ENCODE assay signal across 1 cellular context in the genomic region with DNA sequence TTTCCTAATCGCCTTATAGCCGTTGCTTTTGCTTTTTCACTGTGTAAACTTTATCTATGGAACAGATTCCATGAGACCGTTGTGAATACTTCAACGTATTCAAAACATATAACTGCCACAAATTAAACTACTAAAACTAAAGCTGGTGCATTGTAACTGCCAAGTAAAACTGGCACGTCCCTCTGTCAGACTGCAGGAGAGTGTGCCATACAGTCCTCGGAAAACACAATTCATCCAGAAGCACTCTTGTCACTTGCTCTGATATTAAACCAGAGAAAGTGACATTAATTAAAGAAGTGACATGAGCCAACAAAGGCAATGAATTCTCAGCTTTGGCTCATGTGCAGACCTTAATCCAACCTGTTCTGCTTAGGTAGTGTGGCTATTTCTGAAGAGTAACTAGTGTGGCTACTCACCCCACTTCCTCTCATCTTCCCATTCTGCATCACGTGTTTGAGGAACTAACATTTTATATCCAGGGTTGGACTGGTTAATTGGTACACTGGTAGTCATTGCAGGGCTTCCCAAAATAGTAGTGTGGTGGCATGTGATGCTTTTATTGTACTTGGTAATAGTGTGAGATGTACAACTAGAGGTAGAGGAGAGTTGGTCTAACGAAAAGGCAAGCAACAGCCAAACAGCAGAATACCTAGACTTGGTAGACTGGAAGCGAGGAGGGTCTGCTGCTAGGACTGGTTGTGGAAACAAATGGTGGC.
TF ChIP-seq lines count a peak whose summit lies in the region.

No MANE protein-coding gene starts in this region.

TF ChIP-seq in K562, 482 proteins besides CTCF, POLR2A, EP300 and RAD21:
- TF ChIP-seq ZNF586 (CRISPR knock-in tag; conservative IDR thresholded peaks at IDR 0.05) (no peak), SRSF3 (IDR thresholded peaks at IDR 0.05; ENCODE audit: insufficient read depth, low read length) (no peak), CREBBP (IDR thresholded peaks at IDR 0.05; ENCODE audit: low read depth, low read length) (no peak), MAFK (IDR thresholded peaks at IDR 0.05; ENCODE audit: low read length) (no peak), MTA1 (IDR thresholded peaks at IDR 0.05; ENCODE audit: borderline replicate concordance) (no peak), EGR1 (conservative IDR thresholded peaks at IDR 0.05) (no peak), MAFG (tag; conservative IDR thresholded peaks at IDR 0.05) (no peak), ZNF347 (CRISPR knock-in tag; IDR thresholded peaks at IDR 0.05; ENCODE audit: low read depth) (no peak), ARHGAP35 (IDR thresholded peaks at IDR 0.05; ENCODE audit: partially characterized antibody) (no peak), MBD2 (IDR thresholded peaks at IDR 0.05; ENCODE audit: borderline replicate concordance, low read depth) (no peak), CHCHD3 (CRISPR knock-in tag; IDR thresholded peaks at IDR 0.05) (no peak), BACH1 (tag; IDR thresholded peaks at IDR 0.05) (no peak)
- TF ChIP-seq, protein P1, sequence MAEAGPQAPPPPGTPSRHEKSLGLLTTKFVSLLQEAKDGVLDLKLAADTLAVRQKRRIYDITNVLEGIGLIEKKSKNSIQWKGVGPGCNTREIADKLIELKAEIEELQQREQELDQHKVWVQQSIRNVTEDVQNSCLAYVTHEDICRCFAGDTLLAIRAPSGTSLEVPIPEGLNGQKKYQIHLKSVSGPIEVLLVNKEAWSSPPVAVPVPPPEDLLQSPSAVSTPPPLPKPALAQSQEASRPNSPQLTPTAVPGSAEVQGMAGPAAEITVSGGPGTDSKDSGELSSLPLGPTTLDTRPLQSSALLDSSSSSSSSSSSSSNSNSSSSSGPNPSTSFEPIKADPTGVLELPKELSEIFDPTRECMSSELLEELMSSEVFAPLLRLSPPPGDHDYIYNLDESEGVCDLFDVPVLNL (CRISPR knock-in tag; IDR thresholded peaks at IDR 0.05; ENCODE audit: low read depth) = no peak
- TF ChIP-seq, protein P2, sequence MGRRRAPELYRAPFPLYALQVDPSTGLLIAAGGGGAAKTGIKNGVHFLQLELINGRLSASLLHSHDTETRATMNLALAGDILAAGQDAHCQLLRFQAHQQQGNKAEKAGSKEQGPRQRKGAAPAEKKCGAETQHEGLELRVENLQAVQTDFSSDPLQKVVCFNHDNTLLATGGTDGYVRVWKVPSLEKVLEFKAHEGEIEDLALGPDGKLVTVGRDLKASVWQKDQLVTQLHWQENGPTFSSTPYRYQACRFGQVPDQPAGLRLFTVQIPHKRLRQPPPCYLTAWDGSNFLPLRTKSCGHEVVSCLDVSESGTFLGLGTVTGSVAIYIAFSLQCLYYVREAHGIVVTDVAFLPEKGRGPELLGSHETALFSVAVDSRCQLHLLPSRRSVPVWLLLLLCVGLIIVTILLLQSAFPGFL (CRISPR knock-in tag; IDR thresholded peaks at IDR 0.05) = no peak
- TF ChIP-seq, protein P3, sequence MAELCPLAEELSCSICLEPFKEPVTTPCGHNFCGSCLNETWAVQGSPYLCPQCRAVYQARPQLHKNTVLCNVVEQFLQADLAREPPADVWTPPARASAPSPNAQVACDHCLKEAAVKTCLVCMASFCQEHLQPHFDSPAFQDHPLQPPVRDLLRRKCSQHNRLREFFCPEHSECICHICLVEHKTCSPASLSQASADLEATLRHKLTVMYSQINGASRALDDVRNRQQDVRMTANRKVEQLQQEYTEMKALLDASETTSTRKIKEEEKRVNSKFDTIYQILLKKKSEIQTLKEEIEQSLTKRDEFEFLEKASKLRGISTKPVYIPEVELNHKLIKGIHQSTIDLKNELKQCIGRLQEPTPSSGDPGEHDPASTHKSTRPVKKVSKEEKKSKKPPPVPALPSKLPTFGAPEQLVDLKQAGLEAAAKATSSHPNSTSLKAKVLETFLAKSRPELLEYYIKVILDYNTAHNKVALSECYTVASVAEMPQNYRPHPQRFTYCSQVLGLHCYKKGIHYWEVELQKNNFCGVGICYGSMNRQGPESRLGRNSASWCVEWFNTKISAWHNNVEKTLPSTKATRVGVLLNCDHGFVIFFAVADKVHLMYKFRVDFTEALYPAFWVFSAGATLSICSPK (IDR thresholded peaks at IDR 0.05; ENCODE audit: borderline replicate concordance) = no peak
- TF ChIP-seq, protein P4, sequence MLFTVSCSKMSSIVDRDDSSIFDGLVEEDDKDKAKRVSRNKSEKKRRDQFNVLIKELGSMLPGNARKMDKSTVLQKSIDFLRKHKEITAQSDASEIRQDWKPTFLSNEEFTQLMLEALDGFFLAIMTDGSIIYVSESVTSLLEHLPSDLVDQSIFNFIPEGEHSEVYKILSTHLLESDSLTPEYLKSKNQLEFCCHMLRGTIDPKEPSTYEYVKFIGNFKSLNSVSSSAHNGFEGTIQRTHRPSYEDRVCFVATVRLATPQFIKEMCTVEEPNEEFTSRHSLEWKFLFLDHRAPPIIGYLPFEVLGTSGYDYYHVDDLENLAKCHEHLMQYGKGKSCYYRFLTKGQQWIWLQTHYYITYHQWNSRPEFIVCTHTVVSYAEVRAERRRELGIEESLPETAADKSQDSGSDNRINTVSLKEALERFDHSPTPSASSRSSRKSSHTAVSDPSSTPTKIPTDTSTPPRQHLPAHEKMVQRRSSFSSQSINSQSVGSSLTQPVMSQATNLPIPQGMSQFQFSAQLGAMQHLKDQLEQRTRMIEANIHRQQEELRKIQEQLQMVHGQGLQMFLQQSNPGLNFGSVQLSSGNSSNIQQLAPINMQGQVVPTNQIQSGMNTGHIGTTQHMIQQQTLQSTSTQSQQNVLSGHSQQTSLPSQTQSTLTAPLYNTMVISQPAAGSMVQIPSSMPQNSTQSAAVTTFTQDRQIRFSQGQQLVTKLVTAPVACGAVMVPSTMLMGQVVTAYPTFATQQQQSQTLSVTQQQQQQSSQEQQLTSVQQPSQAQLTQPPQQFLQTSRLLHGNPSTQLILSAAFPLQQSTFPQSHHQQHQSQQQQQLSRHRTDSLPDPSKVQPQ (CRISPR knock-in tag; IDR thresholded peaks at IDR 0.05; ENCODE audit: borderline replicate concordance) = no peak
TF ChIP-seq in K562: peak in this region for 0.
